In the genomic region with DNA sequence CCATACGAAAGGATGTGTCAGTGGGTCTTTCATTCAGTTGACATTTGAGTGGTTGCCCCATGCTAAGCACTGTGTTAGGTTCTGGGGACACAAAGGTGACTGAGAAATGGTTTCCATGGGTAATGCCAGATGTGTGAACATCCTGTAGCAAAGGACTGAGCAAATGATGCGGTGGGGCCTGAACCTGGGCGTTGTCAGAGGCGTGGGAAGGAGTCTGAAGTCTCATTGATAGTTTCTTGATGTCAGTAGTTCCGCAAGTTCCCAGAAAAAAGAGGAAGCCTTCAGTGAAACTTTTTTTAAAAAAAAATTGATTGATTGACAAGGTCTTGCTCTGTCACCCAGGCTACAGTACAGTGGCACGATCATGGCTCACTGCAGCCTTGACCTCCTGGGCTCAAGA, we compare ENCODE assay signal across 9 cellular contexts. TPM values are rescaled to one million over a fixed set of nuclear protein-coding genes. Genes with fewer than 3 reads are reported as not detected.
DNase-seq lines count a peak whose midpoint lies in the region; ATAC-seq and TF ChIP-seq lines count a peak whose summit lies in the region.
"Had no signal": no experiment of that assay in that cellular context is flagged by ENCODE, and none has a peak within 500 bp of the region (broad histone marks: within the 10 kb centered on the region; RNA-seq: fewer than 3 reads in every experiment).

No MANE protein-coding gene starts in this region.

- no peaks in the 10 kb centered on the region for H3K9me3 Mint-ChIP-seq in neural progenitor cell

- peaks cover 49% of the 10 kb centered on the region for H3K4me1 Mint-ChIP-seq in neural progenitor cell

- peak overlapping the region; percentile 31 for H3K27ac Mint-ChIP-seq in neural progenitor cell

- POLR2A ChIA-PET in RWPE1 (lab: Yijun Ruan, JAX; ENCODE audit: low non-redundant PET): no interaction called here

- ATAC-seq in GM19351 (IDR thresholded peaks at IDR 0.05; ENCODE audit: unreplicated experiment) (peak; percentile 61), HG02885 (IDR thresholded peaks at IDR 0.05; ENCODE audit: poor library complexity, unreplicated experiment) (peak; percentile 23), esophagus mucosa (no peak)

- no peak overlapping the region for H3K4me3 Mint-ChIP-seq in neural progenitor cell

- peaks cover 44% of the 10 kb centered on the region for H3K4me1 ChIP-seq in neural progenitor cell

- H3K27ac ChIP-seq in RWPE1 (peak overlapping the region; percentile 30; the same call in 1 of the 2 replicates), neural progenitor cell (no peak overlapping the region)

- no peaks in the 10 kb centered on the region for H3K27me3 ChIP-seq in neural progenitor cell
- H3K27me3 ChIP-seq: transverse colon had no signal

- H3K27me3 Mint-ChIP-seq in neural progenitor cell (ENCODE audit: insufficient read depth, low read depth): no peaks in the 10 kb centered on the region

- no peaks in the 10 kb centered on the region for H3K36me3 ChIP-seq in neural progenitor cell
- H3K36me3 ChIP-seq: transverse colon had no signal

- no peaks in the 10 kb centered on the region for H4K20me1 ChIP-seq in neural progenitor cell (ENCODE audit: low read depth)

- peaks cover 18% of the 10 kb centered on the region for H3F3A ChIP-seq in neural progenitor cell (ENCODE audit: low read depth)

- no peak overlapping the region for H2AFZ ChIP-seq in neural progenitor cell (replicated peaks)

- no peak overlapping the region for H3K9ac ChIP-seq in neural progenitor cell

- H3K36me3 Mint-ChIP-seq in neural progenitor cell: peaks cover 5% of the 10 kb centered on the region

- H3K4me3 ChIP-seq in neural progenitor cell: no peak overlapping the region
- H3K4me3 ChIP-seq: transverse colon had no signal

- H3K4me2 ChIP-seq in neural progenitor cell: no peak overlapping the region

- CTCF ChIA-PET in RWPE1 (lab: Yijun Ruan, JAX): no interaction called here

- no peaks in the 10 kb centered on the region for H3K9me3 ChIP-seq in neural progenitor cell (ENCODE audit: low read depth)
- H3K9me3 ChIP-seq: transverse colon had no signal

- TF ChIP-seq CTCF in RWPE1 (conservative IDR thresholded peaks at IDR 0.05; ENCODE audit: low read depth) (no peak), neural progenitor cell (IDR thresholded peaks at IDR 0.05) (no peak)

- H3K79me2 ChIP-seq in neural progenitor cell (ENCODE audit: low read depth): peaks cover 24% of the 10 kb centered on the region

- DNase-seq in RWPE1 (ENCODE audit: low spot score) (no peak), neural progenitor cell (ENCODE audit: low spot score) (no peak), NCI-H1417 (lab: John Stamatoyannopoulos, UW) (no peak)
- no peak for DNase-seq in stimulated activated CD8-positive, alpha-beta memory T cell treated with anti-CD3 and anti-CD28 coated beads, Interleukin-4, amount 100 ng/mL, for 48 hours
- no peak for DNase-seq in activated effector memory CD4-positive, alpha-beta T cell treated with Interleukin-2 at 50 U/mL for 16 hours
- DNase-seq: transverse colon had no signal

RNA-seq across cellular contexts. Expression of a gene that starts 56.9 kb away (rescaled TPM):
- total RNA-seq in neural progenitor cell (ENCODE audit: low replicate concordance) (19.4 and 30.8 TPM in 2 replicates), esophagus mucosa (29.1 TPM)
